ENCODE assay signal across 1 cellular context in the genomic region with DNA sequence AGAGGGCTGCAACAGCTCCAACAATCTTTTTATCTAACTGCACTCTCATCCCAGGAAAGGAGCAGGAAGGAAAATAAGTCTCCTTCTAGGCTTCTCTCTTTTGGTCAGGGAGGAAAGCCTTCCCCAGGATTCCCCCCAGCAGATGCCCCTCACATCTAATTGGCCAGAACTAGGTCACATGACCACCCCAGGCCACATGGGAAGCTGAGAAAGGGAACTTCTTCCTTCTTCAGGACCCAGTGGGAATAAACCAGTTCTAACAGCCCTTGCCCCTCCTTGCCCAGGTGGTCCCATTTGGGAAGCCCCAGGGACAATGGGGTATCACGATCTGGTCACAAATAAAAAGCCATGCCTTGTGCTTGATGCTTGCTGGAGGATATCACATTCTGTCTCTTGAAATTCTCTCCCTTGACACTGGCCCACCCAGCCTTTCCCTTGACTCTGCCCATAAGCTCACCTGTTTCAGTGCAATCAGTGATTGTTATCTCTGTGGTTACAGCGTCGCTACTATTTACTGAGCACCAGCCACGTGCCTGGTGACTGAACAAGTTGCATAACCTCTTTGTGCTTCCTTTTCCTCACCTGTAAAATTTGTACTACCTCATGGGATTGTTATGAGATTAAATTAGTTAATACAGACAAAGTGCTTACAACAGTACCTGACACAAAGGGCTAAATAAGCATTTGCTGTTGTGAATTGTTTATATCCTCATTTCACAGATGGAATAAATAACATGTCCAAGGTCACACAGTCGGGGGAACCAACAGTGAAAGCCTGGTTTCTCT.
A peak's percentile ranks its signal among the peaks of the same experiment; 100 is the strongest.
TF ChIP-seq lines count a peak whose summit lies in the region.

No MANE protein-coding gene starts in this region.

TF ChIP-seq in liver, 16 proteins besides CTCF, POLR2A, EP300 and RAD21 (continued from another document):
- TF ChIP-seq, protein P1, sequence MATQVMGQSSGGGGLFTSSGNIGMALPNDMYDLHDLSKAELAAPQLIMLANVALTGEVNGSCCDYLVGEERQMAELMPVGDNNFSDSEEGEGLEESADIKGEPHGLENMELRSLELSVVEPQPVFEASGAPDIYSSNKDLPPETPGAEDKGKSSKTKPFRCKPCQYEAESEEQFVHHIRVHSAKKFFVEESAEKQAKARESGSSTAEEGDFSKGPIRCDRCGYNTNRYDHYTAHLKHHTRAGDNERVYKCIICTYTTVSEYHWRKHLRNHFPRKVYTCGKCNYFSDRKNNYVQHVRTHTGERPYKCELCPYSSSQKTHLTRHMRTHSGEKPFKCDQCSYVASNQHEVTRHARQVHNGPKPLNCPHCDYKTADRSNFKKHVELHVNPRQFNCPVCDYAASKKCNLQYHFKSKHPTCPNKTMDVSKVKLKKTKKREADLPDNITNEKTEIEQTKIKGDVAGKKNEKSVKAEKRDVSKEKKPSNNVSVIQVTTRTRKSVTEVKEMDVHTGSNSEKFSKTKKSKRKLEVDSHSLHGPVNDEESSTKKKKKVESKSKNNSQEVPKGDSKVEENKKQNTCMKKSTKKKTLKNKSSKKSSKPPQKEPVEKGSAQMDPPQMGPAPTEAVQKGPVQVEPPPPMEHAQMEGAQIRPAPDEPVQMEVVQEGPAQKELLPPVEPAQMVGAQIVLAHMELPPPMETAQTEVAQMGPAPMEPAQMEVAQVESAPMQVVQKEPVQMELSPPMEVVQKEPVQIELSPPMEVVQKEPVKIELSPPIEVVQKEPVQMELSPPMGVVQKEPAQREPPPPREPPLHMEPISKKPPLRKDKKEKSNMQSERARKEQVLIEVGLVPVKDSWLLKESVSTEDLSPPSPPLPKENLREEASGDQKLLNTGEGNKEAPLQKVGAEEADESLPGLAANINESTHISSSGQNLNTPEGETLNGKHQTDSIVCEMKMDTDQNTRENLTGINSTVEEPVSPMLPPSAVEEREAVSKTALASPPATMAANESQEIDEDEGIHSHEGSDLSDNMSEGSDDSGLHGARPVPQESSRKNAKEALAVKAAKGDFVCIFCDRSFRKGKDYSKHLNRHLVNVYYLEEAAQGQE (IDR thresholded peaks at IDR 0.05), result no peak
- TF ChIP-seq, protein P2, sequence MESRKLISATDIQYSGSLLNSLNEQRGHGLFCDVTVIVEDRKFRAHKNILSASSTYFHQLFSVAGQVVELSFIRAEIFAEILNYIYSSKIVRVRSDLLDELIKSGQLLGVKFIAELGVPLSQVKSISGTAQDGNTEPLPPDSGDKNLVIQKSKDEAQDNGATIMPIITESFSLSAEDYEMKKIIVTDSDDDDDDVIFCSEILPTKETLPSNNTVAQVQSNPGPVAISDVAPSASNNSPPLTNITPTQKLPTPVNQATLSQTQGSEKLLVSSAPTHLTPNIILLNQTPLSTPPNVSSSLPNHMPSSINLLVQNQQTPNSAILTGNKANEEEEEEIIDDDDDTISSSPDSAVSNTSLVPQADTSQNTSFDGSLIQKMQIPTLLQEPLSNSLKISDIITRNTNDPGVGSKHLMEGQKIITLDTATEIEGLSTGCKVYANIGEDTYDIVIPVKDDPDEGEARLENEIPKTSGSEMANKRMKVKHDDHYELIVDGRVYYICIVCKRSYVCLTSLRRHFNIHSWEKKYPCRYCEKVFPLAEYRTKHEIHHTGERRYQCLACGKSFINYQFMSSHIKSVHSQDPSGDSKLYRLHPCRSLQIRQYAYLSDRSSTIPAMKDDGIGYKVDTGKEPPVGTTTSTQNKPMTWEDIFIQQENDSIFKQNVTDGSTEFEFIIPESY (IDR thresholded peaks at IDR 0.05), result no peak
- no peak for TF ChIP-seq FOXA1 (IDR thresholded peaks at IDR 0.05)
- no peak for TF ChIP-seq HNF4G (IDR thresholded peaks at IDR 0.05)
- no peak for TF ChIP-seq TAF1 (conservative IDR thresholded peaks at IDR 0.05)
- no peak for TF ChIP-seq NR2F2 (IDR thresholded peaks at IDR 0.05)
- TF ChIP-seq RXRA (IDR thresholded peaks at IDR 0.05), result peak in 1 of 2 donors; percentile 29
- TF ChIP-seq, protein P3, sequence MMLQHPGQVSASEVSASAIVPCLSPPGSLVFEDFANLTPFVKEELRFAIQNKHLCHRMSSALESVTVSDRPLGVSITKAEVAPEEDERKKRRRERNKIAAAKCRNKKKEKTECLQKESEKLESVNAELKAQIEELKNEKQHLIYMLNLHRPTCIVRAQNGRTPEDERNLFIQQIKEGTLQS (IDR thresholded peaks at IDR 0.05), result peak; percentile 7
- no peak for TF ChIP-seq JUND (IDR thresholded peaks at IDR 0.05)
- TF ChIP-seq HNF4A (conservative IDR thresholded peaks at IDR 0.05), result no peak
